In genomic region chr2:29063056-29063455, GRCh38 we compare ENCODE assay signal across 17 cellular contexts. TPM values are rescaled to one million over a fixed set of nuclear protein-coding genes. Genes with fewer than 3 reads are reported as not detected.
DNase-seq lines count a peak whose midpoint lies in the region; ATAC-seq and TF ChIP-seq lines count a peak whose summit lies in the region.
"Had no signal": no experiment of that assay in that cellular context is flagged by ENCODE, and none has a peak within 500 bp of the region (broad histone marks: within the 10 kb centered on the region; RNA-seq: fewer than 3 reads in every experiment).

No MANE protein-coding gene starts in this region.

- H3K4me3 Mint-ChIP-seq in endothelial cell (ENCODE audit: unreplicated experiment): no peak overlapping the region
- H3K4me3 Mint-ChIP-seq: activated naive CD4-positive, alpha-beta T cell treated with anti-CD3 and anti-CD28 coated beads, Interleukin-2, amount 50 U/mL, for 24 hours; naive B cell; stimulated activated naive B cell treated with anti-CD40 and anti-IgM and Interleukin-4, amounts not matched to agents 10 μg/mL and 1 μg/mL and 100 μg/mL, for 72 hours had no signal

- BruUV-seq in HCT116 (replicated peaks; lab: Mats Ljungman, UMichigan) (no TSS peak), A673 (replicated peaks; lab: Mats Ljungman, UMichigan) (no TSS peak)

- no peaks in the 10 kb centered on the region for H3K27me3 ChIP-seq in HCT116 (ENCODE audit: insufficient read depth, low read length)
- H3K27me3 ChIP-seq in stomach: no peaks in the 10 kb centered on the region
- no peaks in the 10 kb centered on the region for H3K27me3 ChIP-seq in A673 (replicated peaks; ENCODE audit: insufficient read depth, low read depth, low read length, poor library complexity)

- no peaks in the 10 kb centered on the region for H3K4me1 Mint-ChIP-seq in endothelial cell (ENCODE audit: unreplicated experiment)
- H3K4me1 Mint-ChIP-seq: naive B cell; stimulated activated naive B cell treated with anti-CD40 and anti-IgM and Interleukin-4, amounts not matched to agents 10 μg/mL and 1 μg/mL and 100 μg/mL, for 72 hours had no signal

- H2AFZ ChIP-seq in HCT116 (ENCODE audit: low read depth, low read length, poor library complexity, severe bottlenecking): no peak overlapping the region

- no peak overlapping the region for H3K27ac Mint-ChIP-seq in endothelial cell (ENCODE audit: unreplicated experiment)
- H3K27ac Mint-ChIP-seq: activated naive CD4-positive, alpha-beta T cell treated with anti-CD3 and anti-CD28 coated beads, Interleukin-2, amount 50 U/mL, for 24 hours; naive B cell; stimulated activated naive B cell treated with anti-CD40 and anti-IgM and Interleukin-4, amounts not matched to agents 10 μg/mL and 1 μg/mL and 100 μg/mL, for 72 hours had no signal

- H4K20me1 ChIP-seq in HCT116 (ENCODE audit: insufficient read depth): no peaks in the 10 kb centered on the region

- no peaks in the 10 kb centered on the region for H3K9me3 Mint-ChIP-seq in endothelial cell (ENCODE audit: unreplicated experiment)
- H3K9me3 Mint-ChIP-seq: activated naive CD4-positive, alpha-beta T cell treated with anti-CD3 and anti-CD28 coated beads, Interleukin-2, amount 50 U/mL, for 24 hours; naive B cell; stimulated activated naive B cell treated with anti-CD40 and anti-IgM and Interleukin-4, amounts not matched to agents 10 μg/mL and 1 μg/mL and 100 μg/mL, for 72 hours had no signal

- no peaks in the 10 kb centered on the region for H3K27me3 Mint-ChIP-seq in endothelial cell (ENCODE audit: unreplicated experiment)
- H3K27me3 Mint-ChIP-seq: activated naive CD4-positive, alpha-beta T cell treated with anti-CD3 and anti-CD28 coated beads, Interleukin-2, amount 50 U/mL, for 24 hours; naive B cell; stimulated activated naive B cell treated with anti-CD40 and anti-IgM and Interleukin-4, amounts not matched to agents 10 μg/mL and 1 μg/mL and 100 μg/mL, for 72 hours had no signal

- TF ChIP-seq CTCF in HCT116 (IDR thresholded peaks at IDR 0.05 in 2 of 3, conservative IDR thresholded peaks at IDR 0.05 in 1 of 3; ENCODE audit: borderline replicate concordance in 1 of 3, insufficient read depth in 1 of 3, low read depth in 2 of 3, low read length in 2 of 3): no peak
- no peak for TF ChIP-seq CTCF in coronary artery (IDR thresholded peaks at IDR 0.05)
- TF ChIP-seq CTCF in stomach (IDR thresholded peaks at IDR 0.05): no peak
- TF ChIP-seq CTCF in A673 (conservative IDR thresholded peaks at IDR 0.05; ENCODE audit: low read depth, low read length): no peak
- no peak for TF ChIP-seq CTCF in endothelial cell (IDR thresholded peaks at IDR 0.05; ENCODE audit: unreplicated experiment)

- TF ChIP-seq EP300 in stomach (IDR thresholded peaks at IDR 0.05): no peak

- CTCF ChIA-PET in HCT116 (lab: Charles Lee): no interaction called here
- CTCF ChIA-PET in A673 (lab: Charles Lee): no interaction called here

- H3K79me2 ChIP-seq in HCT116 (ENCODE audit: insufficient read depth, low read length): no peaks in the 10 kb centered on the region

- H3K36me3 ChIP-seq in HCT116 (ENCODE audit: control insufficient read depth in 1 of 2, insufficient read depth in 2 of 2, low read length in 2 of 2) (no peaks in the 10 kb centered on the region), stomach (no peaks in the 10 kb centered on the region), A673 (ENCODE audit: insufficient read depth, low read length, poor library complexity, severe bottlenecking) (no peaks in the 10 kb centered on the region)

- POLR2A ChIA-PET in HCT116 (lab: Charles Lee): no interaction called here
- POLR2A ChIA-PET in A673 (lab: Charles Lee; ENCODE audit: low non-redundant PET): no interaction called here

- WGBS in stomach, 5 donors: 28 to 85% (median 41%) methylated on average over 4 to 6 of the region's 6 CpGs

- TF ChIP-seq RAD21 in HCT116 (IDR thresholded peaks at IDR 0.05; ENCODE audit: low read depth): no peak

- H3K36me3 Mint-ChIP-seq in endothelial cell (ENCODE audit: low read depth, unreplicated experiment): no peaks in the 10 kb centered on the region
- H3K36me3 Mint-ChIP-seq: activated naive CD4-positive, alpha-beta T cell treated with anti-CD3 and anti-CD28 coated beads, Interleukin-2, amount 50 U/mL, for 24 hours; naive B cell; stimulated activated naive B cell treated with anti-CD40 and anti-IgM and Interleukin-4, amounts not matched to agents 10 μg/mL and 1 μg/mL and 100 μg/mL, for 72 hours had no signal

- no peak for DNase-seq in HCT116 (ENCODE audit: low read depth, low spot score)
- no peak for DNase-seq in coronary artery (ENCODE audit: low spot score)
- DNase-seq in medulla oblongata (ENCODE audit: extremely low spot score): peak; percentile 35
- DNase-seq in stomach: peak; percentile 48
- no peak for DNase-seq in ACHN
- DNase-seq in A673 (ENCODE audit: low spot score): no peak
- no peak for DNase-seq in endothelial cell (ENCODE audit: low spot score)
- DNase-seq in NCI-H2081 treated with DMSO at 0.1 percent for 48 hours (lab: John Stamatoyannopoulos, UW): no peak
- DNase-seq: activated CD4-positive, alpha-beta T cell treated with anti-CD3 and anti-CD28 coated beads, Interleukin-2, amount 50 U/mL, for 48 hours; left colon; naive B cell; NCI-H1436; RPMI8226; stimulated activated naive B cell treated with anti-CD40 and anti-IgM and Interleukin-4, amounts not matched to agents 10 μg/mL and 1 μg/mL and 100 μg/mL, for 72 hours; SW 1271 had no signal

- in situ Hi-C loops in ACHN (cut with HindIII; ENCODE audit: low pct_ligation_motif_present, low pct_unique_long_range_greater_than_20kb, low sequenced_read_pairs): no loop called here

- RAD21 ChIA-PET in HCT116 (lab: Charles Lee; ENCODE audit: low non-redundant PET in 1 of 2, low total read pairs in 2 of 2, uncharacterized antibody in 2 of 2, unreplicated experiment in 2 of 2): no interaction called here

- H3K4me3 ChIP-seq in HCT116 (replicated peaks in 1 of 2; ENCODE audit: low read depth in 1 of 2, low read length in 2 of 2): no peak overlapping the region
- H3K4me3 ChIP-seq in coronary artery: peak overlapping the region; percentile 54
- H3K4me3 ChIP-seq in stomach: no peak overlapping the region
- no peak overlapping the region for H3K4me3 ChIP-seq in A673 (ENCODE audit: low read depth, low read length, poor library complexity, severe bottlenecking)

- H3K9me3 ChIP-seq in HCT116 (ENCODE audit: control insufficient read depth in 1 of 2, insufficient read depth in 1 of 2, low read depth in 1 of 2, low read length in 2 of 2): no peaks in the 10 kb centered on the region
- no peaks in the 10 kb centered on the region for H3K9me3 ChIP-seq in stomach
- H3K9me3 ChIP-seq in A673 (ENCODE audit: low read depth, low read length, poor library complexity, severe bottlenecking): no peaks in the 10 kb centered on the region

- peak; percentile 34; the same call in 1 of the 2 replicates for ATAC-seq in HCT116
- ATAC-seq: left colon; stimulated activated naive B cell treated with anti-CD40 and anti-IgM and Interleukin-4, amounts not matched to agents 10 μg/mL and 1 μg/mL and 100 μg/mL, for 72 hours had no signal

- no peak overlapping the region for H3K9ac ChIP-seq in HCT116 (ENCODE audit: low read length)

- H3K9me2 ChIP-seq in HCT116 (ENCODE audit: insufficient read depth): no peaks in the 10 kb centered on the region

- intact Hi-C loops in HCT116 (cut with micrococcal nuclease) (no loop called here), stomach (cut with DNase I; ENCODE audit: low total_unique reads) (no loop called here), A673 (cut with micrococcal nuclease; ENCODE audit: unreplicated experiment) (no loop called here)

- H3K4me1 ChIP-seq in HCT116 (ENCODE audit: control insufficient read depth in 1 of 2, insufficient read depth in 2 of 2, low read length in 2 of 2) (0 out of 4 replicates have a peak, but pooled peaks cover 0 to 2% of the 10 kb centered on the region in 2 experiments), stomach (peaks cover 0 to 44% (median 29%) of the 10 kb centered on the region in 4 donors), A673 (ENCODE audit: insufficient read depth, low read length, poor library complexity, severe bottlenecking) (no peaks in the 10 kb centered on the region)

- H3K4me2 ChIP-seq in HCT116 (ENCODE audit: low read length): no peak overlapping the region

- TF ChIP-seq POLR2A in HCT116 (IDR thresholded peaks at IDR 0.05; ENCODE audit: borderline replicate concordance, extremely low read depth, insufficient read depth, insufficient read length) (no peak), stomach (IDR thresholded peaks at IDR 0.05) (no peak)

- H3K27ac ChIP-seq in HCT116 (ENCODE audit: low read depth, low read length): no peak overlapping the region
- peak overlapping the region in 1 of 2 donors; percentile 78 for H3K27ac ChIP-seq in coronary artery
- peak overlapping the region in 3 of 5 donors; percentile 57 to 71 (median 71) for H3K27ac ChIP-seq in stomach
- no peak overlapping the region for H3K27ac ChIP-seq in A673 (ENCODE audit: low read depth, low read length, poor library complexity, severe bottlenecking)

TF ChIP-seq in HCT116, 20 proteins besides CTCF, POLR2A, EP300 and RAD21 (continues in another document):
- TF ChIP-seq ZFX (IDR thresholded peaks at IDR 0.05) (no peak), ZNF274 (IDR thresholded peaks at IDR 0.05; ENCODE audit: low read depth, low read length) (no peak), JUND (IDR thresholded peaks at IDR 0.05) (no peak)
- TF ChIP-seq, protein P1, sequence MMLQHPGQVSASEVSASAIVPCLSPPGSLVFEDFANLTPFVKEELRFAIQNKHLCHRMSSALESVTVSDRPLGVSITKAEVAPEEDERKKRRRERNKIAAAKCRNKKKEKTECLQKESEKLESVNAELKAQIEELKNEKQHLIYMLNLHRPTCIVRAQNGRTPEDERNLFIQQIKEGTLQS (IDR thresholded peaks at IDR 0.05): no peak

RNA-seq across cellular contexts. Expression of gene PCARE, which starts 11.3 kb away (rescaled TPM):
- not detected for total RNA-seq in HCT116 (2021; ENCODE audit: unreplicated experiment)
- not detected in 2 replicates for polyA plus RNA-seq in HCT116 (2012)
- total RNA-seq in stomach: 1 to 10 TPM in 1 of 5 donors, not detected in 4; 2.9 TPM
- polyA plus RNA-seq in stomach: under 1 TPM in 2 of 3 donors, not detected in 1; 0.06 to 0.08 TPM
- not detected in 2 replicates for total RNA-seq in A673 (2021)
- total RNA-seq in endothelial cell (ENCODE audit: unreplicated experiment): not detected
- total RNA-seq: left colon, LHCN-M2 had no signal

RNA-seq across cellular contexts. Expression of gene CLIP4, which starts 52.2 kb away (rescaled TPM):
- 27.8 TPM for total RNA-seq in HCT116 (2021; ENCODE audit: unreplicated experiment)
- 16.1 and 16.8 TPM in 2 replicates for polyA plus RNA-seq in HCT116 (2012)
- 10 to 100 TPM in 4 of 5 donors, 1 to 10 TPM in 1; 9.6 to 69.6 (median 22.2) TPM for total RNA-seq in stomach
- 10 to 100 TPM in 1 of 3 donors, 1 to 10 TPM in 2; 6.8 to 12.1 (median 7.0) TPM for polyA plus RNA-seq in stomach
- 14.9 and 18.2 TPM in 2 replicates for total RNA-seq in A673 (2021)
- 0.46 TPM for total RNA-seq in endothelial cell (ENCODE audit: unreplicated experiment)

Comparison
In these comparisons a context has a peak if more than half of its experiments do, and no peak if none do; other contexts are left out.
1. DNase-seq: peak in medulla oblongata (single experiment) and stomach (single experiment); none in HCT116 (single experiment), coronary artery (single experiment), ACHN (single experiment), A673 (single experiment), endothelial cell (single experiment) and NCI-H2081 treated with DMSO at 0.1 percent for 48 hours (single experiment).
2. H3K27ac ChIP-seq: peak in stomach (3 of 5); none in HCT116 (single experiment) and A673 (single experiment).